Comparison of ENCODE assay signal across 3 cellular contexts in the genomic region with DNA sequence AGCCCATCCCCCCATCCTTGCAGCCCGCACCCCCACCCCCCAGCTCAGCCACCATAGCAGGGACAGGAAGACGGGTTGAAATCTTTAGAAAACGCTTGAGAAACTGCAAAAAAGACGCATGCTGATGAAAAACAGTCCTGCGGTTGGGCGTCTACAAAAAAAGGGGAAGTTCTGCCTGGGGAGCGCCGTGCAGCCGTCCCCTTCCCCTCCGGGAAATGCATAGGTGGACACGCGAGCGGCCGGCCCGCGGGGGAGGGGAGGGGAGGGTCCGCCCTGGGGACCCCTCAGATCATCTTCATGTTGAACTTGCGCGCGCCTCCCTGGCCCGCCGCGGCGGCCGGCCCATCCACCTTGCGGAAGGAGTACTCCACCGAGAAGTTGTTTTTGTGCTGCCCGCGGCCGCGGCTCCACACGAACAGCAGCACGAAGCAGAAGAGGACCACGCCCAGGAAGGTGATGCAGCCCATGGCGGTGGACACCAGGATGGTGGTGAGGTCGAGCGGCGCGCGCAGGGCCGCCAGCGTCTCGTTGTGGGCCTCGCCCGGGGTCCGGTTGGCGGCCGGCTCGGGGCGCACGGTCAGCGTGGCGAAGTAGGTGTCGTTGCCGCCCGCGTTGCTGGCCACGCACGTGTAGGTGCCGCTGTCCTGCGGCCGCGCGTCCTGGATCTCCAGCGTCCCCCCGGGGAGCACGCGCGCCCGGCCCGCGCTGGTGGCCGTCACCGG.
TF ChIP-seq lines count a peak whose summit lies in the region.

No MANE protein-coding gene starts in this region.

TF ChIP-seq in SK-N-SH, 30 proteins besides CTCF, POLR2A, EP300 and RAD21:
- TF ChIP-seq GATA2 (CRISPR knock-in tag; IDR thresholded peaks at IDR 0.05) (no peak), TEAD4 (IDR thresholded peaks at IDR 0.05; ENCODE audit: borderline replicate concordance, insufficient read depth) (no peak), SMC3 (IDR thresholded peaks at IDR 0.05; ENCODE audit: low read depth, low read length) (no peak), RCOR1 (IDR thresholded peaks at IDR 0.05; ENCODE audit: low read length) (no peak), CHD2 (IDR thresholded peaks at IDR 0.05; ENCODE audit: low read length, partially characterized antibody) (no peak), RXRA (IDR thresholded peaks at IDR 0.05; ENCODE audit: borderline replicate concordance, low read depth) (no peak), EZH2phosphoT487 (IDR thresholded peaks at IDR 0.05; ENCODE audit: borderline replicate concordance, low read depth) (no peak), ELF1 (IDR thresholded peaks at IDR 0.05) (no peak), RFX5 (IDR thresholded peaks at IDR 0.05; ENCODE audit: low read length) (no peak), FOSL2 (IDR thresholded peaks at IDR 0.05; ENCODE audit: borderline replicate concordance, low read depth) (no peak)

TF ChIP-seq in SK-N-SH treated with all-trans-retinoic acid at 6 μM for 48 hours, 23 proteins besides CTCF, POLR2A, EP300 and RAD21:
- no peak for TF ChIP-seq ARNTL (CRISPR knock-in tag; IDR thresholded peaks at IDR 0.05; ENCODE audit: borderline replicate concordance, low read depth)
- TF ChIP-seq PPARA (CRISPR knock-in tag; IDR thresholded peaks at IDR 0.05; ENCODE audit: borderline replicate concordance): no peak
- no peak for TF ChIP-seq BACH2 (CRISPR knock-in tag; IDR thresholded peaks at IDR 0.05; ENCODE audit: borderline replicate concordance)

TF ChIP-seq in K562, 482 proteins besides CTCF, POLR2A, EP300 and RAD21 (continues in another document):
- TF ChIP-seq KLF6 (CRISPR knock-in tag; IDR thresholded peaks at IDR 0.05; ENCODE audit: borderline replicate concordance) (peak; percentile 26; the same call in 1 of the 2 replicates), RB1 (IDR thresholded peaks at IDR 0.05; ENCODE audit: low read depth) (peak; percentile 7; the same call in 1 of the 2 replicates), ZNF197 (CRISPR knock-in tag; IDR thresholded peaks at IDR 0.05; ENCODE audit: low read depth) (0 out of 2 replicates have a peak, but pooled peaks have one; percentile 29), KLF1 (tag; IDR thresholded peaks at IDR 0.05) (0 out of 2 replicates have a peak, but pooled peaks have one; percentile 67), L3MBTL2 (IDR thresholded peaks at IDR 0.05) (peak; percentile 96), SPI1 (IDR thresholded peaks at IDR 0.05; ENCODE audit: borderline replicate concordance, low read depth, low read length) (peak; percentile 92), RBFOX2 (IDR thresholded peaks at IDR 0.05; ENCODE audit: low read depth, low read length) (peak; percentile 76), MAZ (CRISPR knock-in tag; conservative IDR thresholded peaks at IDR 0.05 in 1 of 2, IDR thresholded peaks at IDR 0.05 in 1 of 2) (peak; percentile 38 to 55; a peak in 1 of 4 replicates), HMGN3 (IDR thresholded peaks at IDR 0.05; ENCODE audit: borderline replicate concordance, extremely low read depth, insufficient read length, low read depth, low read length) (peak; percentile 61), KDM5B (IDR thresholded peaks at IDR 0.05; ENCODE audit: insufficient replicate concordance, low read depth, low read length) (peak; percentile 59), KLF13 (tag; IDR thresholded peaks at IDR 0.05; ENCODE audit: borderline replicate concordance, low read depth) (0 out of 2 replicates have a peak, but pooled peaks have one; percentile 36), XRCC5 (IDR thresholded peaks at IDR 0.05; ENCODE audit: low read depth, low read length) (no peak), CCNT2 (IDR thresholded peaks at IDR 0.05; ENCODE audit: borderline replicate concordance, extremely low read depth, insufficient read length, low read depth, low read length) (peak; percentile 31), MTA3 (IDR thresholded peaks at IDR 0.05; ENCODE audit: borderline replicate concordance) (peak; percentile 60; the same call in 1 of the 2 replicates), ZNF431 (CRISPR knock-in tag; IDR thresholded peaks at IDR 0.05) (peak; percentile 40; the same call in 1 of the 2 replicates), CBX3 (IDR thresholded peaks at IDR 0.05; ENCODE audit: borderline replicate concordance in 1 of 2, low read length in 2 of 2) (no peak), CAMTA2 (CRISPR knock-in tag; conservative IDR thresholded peaks at IDR 0.05) (no peak), CXXC5 (CRISPR knock-in tag; IDR thresholded peaks at IDR 0.05) (peak; percentile 83), ZBTB12 (CRISPR knock-in tag; IDR thresholded peaks at IDR 0.05) (no peak), SIN3A (IDR thresholded peaks at IDR 0.05; ENCODE audit: borderline replicate concordance in 2 of 2, control insufficient read depth in 1 of 2, low read depth in 2 of 2, low read length in 2 of 2) (0 out of 4 replicates have a peak, but pooled peaks of 1 of the 2 experiments have one; percentile 32), SMARCE1 (IDR thresholded peaks at IDR 0.05) (peak; percentile 67; the same call in 1 of the 2 replicates), MAX (CRISPR knock-in tag; IDR thresholded peaks at IDR 0.05) (peak; percentile 86), CEBPG (CRISPR knock-in tag; IDR thresholded peaks at IDR 0.05) (0 out of 2 replicates have a peak, but pooled peaks have one; percentile 39), CEBPG (tag; conservative IDR thresholded peaks at IDR 0.05 in 1 of 2, IDR thresholded peaks at IDR 0.05 in 1 of 2) (no peak), ZFX (CRISPR knock-in tag; IDR thresholded peaks at IDR 0.05) (peak; percentile 53), ZNF263 (CRISPR knock-in tag; IDR thresholded peaks at IDR 0.05; ENCODE audit: borderline replicate concordance) (peak; percentile 49), ZKSCAN8 (CRISPR knock-in tag; IDR thresholded peaks at IDR 0.05) (no peak), ZNF830 (CRISPR knock-in tag; IDR thresholded peaks at IDR 0.05) (peak; percentile 53; the same call in 1 of the 2 replicates), ESRRA (IDR thresholded peaks at IDR 0.05; ENCODE audit: borderline replicate concordance, low read depth) (peak; percentile 48; the same call in 1 of the 2 replicates), ZNF780A (CRISPR knock-in tag; IDR thresholded peaks at IDR 0.05) (no peak), YY1 (IDR thresholded peaks at IDR 0.05; ENCODE audit: borderline replicate concordance in 1 of 3, control insufficient read depth in 1 of 3, extremely low read depth in 1 of 3, insufficient read depth in 3 of 3, insufficient read length in 1 of 3, insufficient replicate concordance in 2 of 3, low read depth in 1 of 3, low read length in 2 of 3) (peak in 1 of 3 experiments; percentile 67), RCOR1 (IDR thresholded peaks at IDR 0.05; ENCODE audit: borderline replicate concordance in 1 of 2, low read depth in 2 of 2, low read length in 2 of 2) (peak in 1 of 2 experiments; percentile 2; a peak in 1 of 4 replicates), TEAD1 (CRISPR knock-in tag; IDR thresholded peaks at IDR 0.05) (peak in 1 of 2 experiments; percentile 83; a peak in 2 of 4 replicates), TBL1XR1 (IDR thresholded peaks at IDR 0.05; ENCODE audit: low read length in 2 of 2) (no peak), SMAD4 (CRISPR knock-in tag; conservative IDR thresholded peaks at IDR 0.05) (peak; percentile 62; the same call in 1 of the 2 replicates)
- TF ChIP-seq, protein P1, sequence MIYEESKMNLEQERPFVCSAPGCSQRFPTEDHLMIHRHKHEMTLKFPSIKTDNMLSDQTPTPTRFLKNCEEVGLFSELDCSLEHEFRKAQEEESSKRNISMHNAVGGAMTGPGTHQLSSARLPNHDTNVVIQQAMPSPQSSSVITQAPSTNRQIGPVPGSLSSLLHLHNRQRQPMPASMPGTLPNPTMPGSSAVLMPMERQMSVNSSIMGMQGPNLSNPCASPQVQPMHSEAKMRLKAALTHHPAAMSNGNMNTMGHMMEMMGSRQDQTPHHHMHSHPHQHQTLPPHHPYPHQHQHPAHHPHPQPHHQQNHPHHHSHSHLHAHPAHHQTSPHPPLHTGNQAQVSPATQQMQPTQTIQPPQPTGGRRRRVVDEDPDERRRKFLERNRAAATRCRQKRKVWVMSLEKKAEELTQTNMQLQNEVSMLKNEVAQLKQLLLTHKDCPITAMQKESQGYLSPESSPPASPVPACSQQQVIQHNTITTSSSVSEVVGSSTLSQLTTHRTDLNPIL (CRISPR knock-in tag; IDR thresholded peaks at IDR 0.05): no peak
- TF ChIP-seq, protein P2, sequence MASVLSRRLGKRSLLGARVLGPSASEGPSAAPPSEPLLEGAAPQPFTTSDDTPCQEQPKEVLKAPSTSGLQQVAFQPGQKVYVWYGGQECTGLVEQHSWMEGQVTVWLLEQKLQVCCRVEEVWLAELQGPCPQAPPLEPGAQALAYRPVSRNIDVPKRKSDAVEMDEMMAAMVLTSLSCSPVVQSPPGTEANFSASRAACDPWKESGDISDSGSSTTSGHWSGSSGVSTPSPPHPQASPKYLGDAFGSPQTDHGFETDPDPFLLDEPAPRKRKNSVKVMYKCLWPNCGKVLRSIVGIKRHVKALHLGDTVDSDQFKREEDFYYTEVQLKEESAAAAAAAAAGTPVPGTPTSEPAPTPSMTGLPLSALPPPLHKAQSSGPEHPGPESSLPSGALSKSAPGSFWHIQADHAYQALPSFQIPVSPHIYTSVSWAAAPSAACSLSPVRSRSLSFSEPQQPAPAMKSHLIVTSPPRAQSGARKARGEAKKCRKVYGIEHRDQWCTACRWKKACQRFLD (CRISPR knock-in tag; IDR thresholded peaks at IDR 0.05): 0 out of 2 replicates have a peak, but pooled peaks have one; percentile 39
- TF ChIP-seq, protein P3, sequence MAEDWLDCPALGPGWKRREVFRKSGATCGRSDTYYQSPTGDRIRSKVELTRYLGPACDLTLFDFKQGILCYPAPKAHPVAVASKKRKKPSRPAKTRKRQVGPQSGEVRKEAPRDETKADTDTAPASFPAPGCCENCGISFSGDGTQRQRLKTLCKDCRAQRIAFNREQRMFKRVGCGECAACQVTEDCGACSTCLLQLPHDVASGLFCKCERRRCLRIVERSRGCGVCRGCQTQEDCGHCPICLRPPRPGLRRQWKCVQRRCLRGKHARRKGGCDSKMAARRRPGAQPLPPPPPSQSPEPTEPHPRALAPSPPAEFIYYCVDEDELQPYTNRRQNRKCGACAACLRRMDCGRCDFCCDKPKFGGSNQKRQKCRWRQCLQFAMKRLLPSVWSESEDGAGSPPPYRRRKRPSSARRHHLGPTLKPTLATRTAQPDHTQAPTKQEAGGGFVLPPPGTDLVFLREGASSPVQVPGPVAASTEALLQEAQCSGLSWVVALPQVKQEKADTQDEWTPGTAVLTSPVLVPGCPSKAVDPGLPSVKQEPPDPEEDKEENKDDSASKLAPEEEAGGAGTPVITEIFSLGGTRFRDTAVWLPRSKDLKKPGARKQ (CRISPR knock-in tag; IDR thresholded peaks at IDR 0.05): peak; percentile 93
- TF ChIP-seq, protein P4, sequence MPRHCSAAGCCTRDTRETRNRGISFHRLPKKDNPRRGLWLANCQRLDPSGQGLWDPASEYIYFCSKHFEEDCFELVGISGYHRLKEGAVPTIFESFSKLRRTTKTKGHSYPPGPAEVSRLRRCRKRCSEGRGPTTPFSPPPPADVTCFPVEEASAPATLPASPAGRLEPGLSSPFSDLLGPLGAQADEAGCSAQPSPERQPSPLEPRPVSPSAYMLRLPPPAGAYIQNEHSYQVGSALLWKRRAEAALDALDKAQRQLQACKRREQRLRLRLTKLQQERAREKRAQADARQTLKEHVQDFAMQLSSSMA (CRISPR knock-in tag; IDR thresholded peaks at IDR 0.05): 0 out of 2 replicates have a peak, but pooled peaks have one; percentile 76
- TF ChIP-seq, protein P5, sequence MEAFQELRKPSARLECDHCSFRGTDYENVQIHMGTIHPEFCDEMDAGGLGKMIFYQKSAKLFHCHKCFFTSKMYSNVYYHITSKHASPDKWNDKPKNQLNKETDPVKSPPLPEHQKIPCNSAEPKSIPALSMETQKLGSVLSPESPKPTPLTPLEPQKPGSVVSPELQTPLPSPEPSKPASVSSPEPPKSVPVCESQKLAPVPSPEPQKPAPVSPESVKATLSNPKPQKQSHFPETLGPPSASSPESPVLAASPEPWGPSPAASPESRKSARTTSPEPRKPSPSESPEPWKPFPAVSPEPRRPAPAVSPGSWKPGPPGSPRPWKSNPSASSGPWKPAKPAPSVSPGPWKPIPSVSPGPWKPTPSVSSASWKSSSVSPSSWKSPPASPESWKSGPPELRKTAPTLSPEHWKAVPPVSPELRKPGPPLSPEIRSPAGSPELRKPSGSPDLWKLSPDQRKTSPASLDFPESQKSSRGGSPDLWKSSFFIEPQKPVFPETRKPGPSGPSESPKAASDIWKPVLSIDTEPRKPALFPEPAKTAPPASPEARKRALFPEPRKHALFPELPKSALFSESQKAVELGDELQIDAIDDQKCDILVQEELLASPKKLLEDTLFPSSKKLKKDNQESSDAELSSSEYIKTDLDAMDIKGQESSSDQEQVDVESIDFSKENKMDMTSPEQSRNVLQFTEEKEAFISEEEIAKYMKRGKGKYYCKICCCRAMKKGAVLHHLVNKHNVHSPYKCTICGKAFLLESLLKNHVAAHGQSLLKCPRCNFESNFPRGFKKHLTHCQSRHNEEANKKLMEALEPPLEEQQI (IDR thresholded peaks at IDR 0.05): no peak
- TF ChIP-seq, protein P6, sequence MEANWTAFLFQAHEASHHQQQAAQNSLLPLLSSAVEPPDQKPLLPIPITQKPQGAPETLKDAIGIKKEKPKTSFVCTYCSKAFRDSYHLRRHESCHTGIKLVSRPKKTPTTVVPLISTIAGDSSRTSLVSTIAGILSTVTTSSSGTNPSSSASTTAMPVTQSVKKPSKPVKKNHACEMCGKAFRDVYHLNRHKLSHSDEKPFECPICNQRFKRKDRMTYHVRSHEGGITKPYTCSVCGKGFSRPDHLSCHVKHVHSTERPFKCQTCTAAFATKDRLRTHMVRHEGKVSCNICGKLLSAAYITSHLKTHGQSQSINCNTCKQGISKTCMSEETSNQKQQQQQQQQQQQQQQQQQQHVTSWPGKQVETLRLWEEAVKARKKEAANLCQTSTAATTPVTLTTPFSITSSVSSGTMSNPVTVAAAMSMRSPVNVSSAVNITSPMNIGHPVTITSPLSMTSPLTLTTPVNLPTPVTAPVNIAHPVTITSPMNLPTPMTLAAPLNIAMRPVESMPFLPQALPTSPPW (CRISPR knock-in tag; IDR thresholded peaks at IDR 0.05): peak; percentile 75
